22 cellular contexts compared by ENCODE assay signal in the genomic region with DNA sequence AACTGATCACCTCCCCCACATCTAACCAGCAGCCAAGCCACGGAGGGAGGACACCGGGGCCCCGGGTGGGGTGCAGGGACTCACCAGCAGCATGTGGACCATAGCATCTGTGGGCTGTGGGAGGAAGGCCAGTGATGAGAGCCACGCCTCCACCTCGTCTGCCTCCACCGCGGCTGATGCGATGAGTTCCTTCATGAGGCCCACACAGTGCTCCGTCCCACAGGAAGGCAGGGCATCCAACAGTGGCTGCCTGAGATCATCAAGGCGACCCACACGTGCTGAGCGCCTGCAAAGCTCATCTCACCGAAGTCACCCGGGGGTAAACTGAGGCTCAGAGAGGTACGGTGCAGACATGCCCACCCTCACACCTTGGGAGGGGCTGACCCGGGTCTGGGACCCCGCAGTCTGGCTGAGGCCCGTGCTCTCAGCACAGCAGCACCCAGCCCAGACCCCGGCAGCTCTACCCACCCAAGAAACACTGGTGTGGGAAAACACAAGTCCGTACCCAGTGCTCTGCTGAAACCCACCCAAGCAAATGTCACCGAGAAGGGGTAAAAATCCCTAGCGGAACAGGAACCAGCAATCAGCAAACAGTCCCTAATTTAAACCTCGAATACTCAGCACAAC.
"Had no signal": no experiment of that assay in that cellular context is flagged by ENCODE, and none has a peak within 500 bp of the region (broad histone marks: within the 10 kb centered on the region; RNA-seq: fewer than 3 reads in every experiment).

No MANE protein-coding gene starts in this region.

- H3K36me3 Mint-ChIP-seq: activated CD8-positive, alpha-beta memory T cell treated with anti-CD3 and anti-CD28 coated beads, Interleukin-2, amount 10 ng/mL, durations not matched to agents 7 days and 5 days; activated naive CD4-positive, alpha-beta T cell treated with anti-CD3 and anti-CD28 coated beads, Interleukin-2, amount 10 ng/mL, durations not matched to agents 7 days and 5 days; naive thymus-derived CD8-positive, alpha-beta T cell had no signal

- H3K9me3 Mint-ChIP-seq: activated naive CD4-positive, alpha-beta T cell treated with anti-CD3 and anti-CD28 coated beads, Interleukin-2, amount 10 ng/mL, durations not matched to agents 7 days and 5 days; naive thymus-derived CD8-positive, alpha-beta T cell had no signal

- H3K27me3 Mint-ChIP-seq: activated CD8-positive, alpha-beta memory T cell treated with anti-CD3 and anti-CD28 coated beads, Interleukin-2, amount 10 ng/mL, durations not matched to agents 7 days and 5 days; naive thymus-derived CD8-positive, alpha-beta T cell; progenitor cell of endocrine pancreas had no signal

- H3K9me3 ChIP-seq: gastroesophageal sphincter, heart right ventricle, left lung, right atrium auricular region, transverse colon, vagina had no signal

- H3K27me3 ChIP-seq: gastroesophageal sphincter, heart right ventricle, left lung, right atrium auricular region, transverse colon, vagina had no signal

- ATAC-seq: activated CD8-positive, alpha-beta memory T cell treated with anti-CD3 and anti-CD28 coated beads, Interleukin-2, amount 10 ng/mL, durations not matched to agents 7 days and 5 days; gastroesophageal sphincter; heart right ventricle; left lung; naive thymus-derived CD8-positive, alpha-beta T cell had no signal

- H3K4me3 ChIP-seq: gastroesophageal sphincter, heart right ventricle, left lung, right atrium auricular region, skin epidermis, transverse colon, vagina had no signal

- DNase-seq: activated CD4-positive, alpha-beta T cell treated with anti-CD3 and anti-CD28 coated beads for 1 hour; activated CD4-positive, alpha-beta T cell treated with anti-CD3 and anti-CD28 coated beads, Interleukin-2, amount 50 U/mL, for 4 hours; activated CD8-positive, alpha-beta memory T cell treated with anti-CD3 and anti-CD28 coated beads, Interleukin-2, amount 10 ng/mL, durations not matched to agents 7 days and 5 days; activated naive CD4-positive, alpha-beta T cell treated with anti-CD3 and anti-CD28 coated beads, Interleukin-2, amount 10 ng/mL, durations not matched to agents 7 days and 5 days; activated T-cell treated with anti-CD3 and anti-CD28 coated beads, Interleukin-2, amount 50 U/mL, for 1 hour; erythroblast; heart right ventricle; left lung; mammary epithelial cell; naive thymus-derived CD8-positive, alpha-beta T cell; occipital lobe; stimulated activated CD4-positive, alpha-beta T cell treated with anti-CD3 and anti-CD28 coated beads, Interleukin-15, amount 100 ng/mL, for 24 hours; stimulated activated CD4-positive, alpha-beta T cell treated with anti-CD3 and anti-CD28 coated beads, Interleukin-4, amount 100 ng/mL, for 1 hour; stimulated activated naive CD4-positive, alpha-beta T cell; substantia nigra; T-helper 9 cell; transverse colon had no signal

- H3K4me3 Mint-ChIP-seq: activated CD8-positive, alpha-beta memory T cell treated with anti-CD3 and anti-CD28 coated beads, Interleukin-2, amount 10 ng/mL, durations not matched to agents 7 days and 5 days; activated naive CD4-positive, alpha-beta T cell treated with anti-CD3 and anti-CD28 coated beads, Interleukin-2, amount 10 ng/mL, durations not matched to agents 7 days and 5 days; naive thymus-derived CD8-positive, alpha-beta T cell had no signal

- H3K27ac Mint-ChIP-seq: activated CD8-positive, alpha-beta memory T cell treated with anti-CD3 and anti-CD28 coated beads, Interleukin-2, amount 10 ng/mL, durations not matched to agents 7 days and 5 days; activated naive CD4-positive, alpha-beta T cell treated with anti-CD3 and anti-CD28 coated beads, Interleukin-2, amount 10 ng/mL, durations not matched to agents 7 days and 5 days; naive thymus-derived CD8-positive, alpha-beta T cell; progenitor cell of endocrine pancreas had no signal

- H3K36me3 ChIP-seq: gastroesophageal sphincter, heart right ventricle, left lung, right atrium auricular region, transverse colon, vagina had no signal

- H3K27ac ChIP-seq: gastroesophageal sphincter, heart right ventricle, left lung, right atrium auricular region, skin epidermis, transverse colon had no signal
